ENCODE assay signal across 8 cellular contexts in genomic region chr16:84111481-84111880, GRCh38. TPM values are rescaled to one million over a fixed set of nuclear protein-coding genes. Genes with fewer than 3 reads are reported as not detected.
"Had no signal": no experiment of that assay in that cellular context is flagged by ENCODE, and none has a peak within 500 bp of the region (broad histone marks: within the 10 kb centered on the region; RNA-seq: fewer than 3 reads in every experiment).

No MANE protein-coding gene starts in this region.

- H3K36me3 Mint-ChIP-seq: type B pancreatic cell had no signal

- H3K9me3 Mint-ChIP-seq: type B pancreatic cell had no signal

- H3K4me3 Mint-ChIP-seq: type B pancreatic cell had no signal

- DNase-seq: activated naive CD4-positive, alpha-beta T cell treated with anti-CD3 and anti-CD28 coated beads, Interleukin-2, amount 50 U/mL, for 16 hours; hypothalamus; lower lobe of right lung; midbrain; SK-N-SH; small intestine had no signal

- H3K27me3 Mint-ChIP-seq: type B pancreatic cell had no signal

- ATAC-seq: lower lobe of right lung had no signal

RNA-seq across cellular contexts. Expression of gene DNAAF1, which starts 33.6 kb away (rescaled TPM):
- total RNA-seq: T-helper 2 cell treated with Interferon-gamma antibody and Interleukin-4, amounts not matched to agents 100 ng/mL and 5 ng/mL, for 36 hours had no signal
